In the genomic region with DNA sequence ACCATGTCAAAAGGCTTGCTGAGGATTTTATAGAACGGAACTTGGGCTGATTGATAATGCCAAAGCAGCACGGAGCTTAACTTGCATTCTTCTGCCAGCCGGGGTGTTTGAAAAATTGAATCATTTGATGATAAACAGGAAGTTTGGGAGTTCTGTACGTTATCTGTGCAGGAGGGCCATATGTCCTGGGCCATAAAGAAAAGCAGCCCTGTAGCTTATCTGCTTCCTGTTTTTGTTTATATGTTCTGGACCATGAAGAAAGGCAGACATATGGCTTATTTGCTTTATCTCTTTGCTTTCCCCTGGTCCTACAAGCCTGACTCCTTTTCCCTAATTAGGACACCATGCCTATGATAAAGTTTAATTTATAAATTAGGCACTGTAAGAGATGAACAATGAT, we compare ENCODE assay signal across 17 cellular contexts.
DNase-seq lines count a peak whose midpoint lies in the region; ATAC-seq and TF ChIP-seq lines count a peak whose summit lies in the region.
"Had no signal": no experiment of that assay in that cellular context is flagged by ENCODE, and none has a peak within 500 bp of the region (broad histone marks: within the 10 kb centered on the region; RNA-seq: fewer than 3 reads in every experiment).

No MANE protein-coding gene starts in this region.

- H3K18ac ChIP-seq in mesenchymal stem cell (ENCODE audit: low read depth in 1 of 2, low read length in 2 of 2), result peak overlapping the region in 1 of 2 experiments; percentile 43

- no peak overlapping the region for H3K4me3 ChIP-seq in GM23338
- no peak overlapping the region for H3K4me3 ChIP-seq in KMS-11 (IDR thresholded peaks at IDR 0.05; ENCODE audit: insufficient read depth, low read depth, low read length)
- no peak overlapping the region for H3K4me3 ChIP-seq in mesenchymal stem cell (ENCODE audit: insufficient read depth in 1 of 2, low read depth in 1 of 2, low read length in 2 of 2)
- no peak overlapping the region for H3K4me3 ChIP-seq in upper lobe of right lung
- H3K4me3 ChIP-seq in esophagus squamous epithelium, result no peak overlapping the region
- H3K4me3 ChIP-seq: A549, HAP-1 had no signal

- H3K23ac ChIP-seq in mesenchymal stem cell (ENCODE audit: low read length in 2 of 2), result no peak overlapping the region

- H3K4ac ChIP-seq in mesenchymal stem cell (ENCODE audit: low read depth in 1 of 2, low read length in 2 of 2), result no peak overlapping the region

- intact Hi-C loops in upper lobe of right lung (cut with DNase I), result no loop called here
- intact Hi-C loops in esophagus squamous epithelium (cut with DNase I), result no loop called here

- H4K8ac ChIP-seq in mesenchymal stem cell (ENCODE audit: low read length), result no peak overlapping the region

- DNase-seq in GM23338 (ENCODE audit: low spot score) (no peak), amniotic epithelial cell (ENCODE audit: low read depth) (peak; percentile 30), mesenchymal stem cell (peak; percentile 61), upper lobe of right lung (no peak), hippocampal formation (lab: John Stamatoyannopoulos, UW) (no peak), esophagus squamous epithelium (lab: John Stamatoyannopoulos, UW) (no peak), NCI-H128 (lab: John Stamatoyannopoulos, UW; ENCODE audit: unreplicated experiment) (no peak)
- DNase-seq: EL, NCI-H1417, NCI-H2081 treated with DMSO at 0.1 percent for 48 hours, NCI-H446 treated with DMSO at 0.1 percent for 48 hours, NCI-H526 treated with DMSO at 0.1 percent for 48 hours had no signal

- H2AK5ac ChIP-seq in mesenchymal stem cell (ENCODE audit: low read length, severe bottlenecking), result no peak overlapping the region

- no peak overlapping the region for H3K27ac ChIP-seq in GM23338 (ENCODE audit: low read depth)
- no peak overlapping the region for H3K27ac ChIP-seq in KMS-11
- H3K27ac ChIP-seq in mesenchymal stem cell (ENCODE audit: low read length, poor library complexity, severe bottlenecking), result no peak overlapping the region
- no peak overlapping the region for H3K27ac ChIP-seq in upper lobe of right lung
- no peak overlapping the region for H3K27ac ChIP-seq in esophagus squamous epithelium
- H3K27ac ChIP-seq: A549, RWPE1 had no signal

- H3K36me3 Mint-ChIP-seq in GM23338 (ENCODE audit: low read depth), result peaks cover 3% of the 10 kb centered on the region; the same call in 2 of the 3 replicates

- no peaks in the 10 kb centered on the region for H3K79me1 ChIP-seq in mesenchymal stem cell (replicated peaks; ENCODE audit: low read length, poor library complexity, severe bottlenecking)

- H3K9me3 Mint-ChIP-seq in GM23338, result peaks cover 5% of the 10 kb centered on the region

- no peak overlapping the region for H3K14ac ChIP-seq in mesenchymal stem cell (ENCODE audit: low read length in 2 of 2)

- H3K9ac ChIP-seq in KMS-11 (no peak overlapping the region), mesenchymal stem cell (ENCODE audit: low read length) (no peak overlapping the region)

- H3K4me1 ChIP-seq in GM23338 (ENCODE audit: insufficient read depth) (peaks cover 7% of the 10 kb centered on the region), KMS-11 (ENCODE audit: low read depth, poor library complexity, severe bottlenecking) (peaks cover 12% of the 10 kb centered on the region), mesenchymal stem cell (ENCODE audit: control insufficient read depth, insufficient read depth, low read depth, low read length) (peaks cover 1% of the 10 kb centered on the region), upper lobe of right lung (no peaks in the 10 kb centered on the region), esophagus squamous epithelium (peaks cover 0 to 56% (median 8%) of the 10 kb centered on the region in 3 donors)
- H3K4me1 ChIP-seq: A549, BE2C, HAP-1 had no signal

- WGBS in mesenchymal stem cell, result 14% methylated on average over 4 of the region's 4 CpGs
- 60 to 61% methylated on average over 4 of the region's 4 CpGs for WGBS in esophagus squamous epithelium, 2 donors

- H2BK5ac ChIP-seq in mesenchymal stem cell (ENCODE audit: low read depth, low read length, poor library complexity, severe bottlenecking), result no peak overlapping the region

- H3K9me3 ChIP-seq in mesenchymal stem cell (ENCODE audit: control insufficient read depth, low read length) (peaks cover 7% of the 10 kb centered on the region), upper lobe of right lung (no peaks in the 10 kb centered on the region), esophagus squamous epithelium (no peaks in the 10 kb centered on the region)
- H3K9me3 ChIP-seq: A549, BE2C, HAP-1 had no signal

- 0 out of 2 replicates have a peak overlapping the region, but pooled peaks have one; percentile 18 for H3K4me2 ChIP-seq in GM23338
- peak overlapping the region; percentile 10; the same call in 1 of the 2 replicates for H3K4me2 ChIP-seq in KMS-11
- H3K4me2 ChIP-seq in mesenchymal stem cell (ENCODE audit: low read length, poor library complexity, severe bottlenecking), result no peak overlapping the region
- H3K4me2 ChIP-seq: A549 had no signal

- H3K27me3 ChIP-seq in GM23338 (ENCODE audit: insufficient read depth) (peaks cover 2% of the 10 kb centered on the region; the same call in 1 of the 2 replicates), KMS-11 (ENCODE audit: insufficient read depth, low read depth) (no peaks in the 10 kb centered on the region), mesenchymal stem cell (ENCODE audit: control insufficient read depth in 1 of 2, insufficient read depth in 1 of 2, low read length in 2 of 2) (peaks cover 0 to 26% of the 10 kb centered on the region in 2 experiments), upper lobe of right lung (no peaks in the 10 kb centered on the region), esophagus squamous epithelium (peaks cover 0 to 10% (median 0%) of the 10 kb centered on the region in 4 donors)
- H3K27me3 ChIP-seq: BE2C had no signal

- no peaks in the 10 kb centered on the region for H3K9me2 ChIP-seq in GM23338 (ENCODE audit: insufficient read depth)

- ATAC-seq in GM23338 (no peak), upper lobe of right lung (no peak)
- ATAC-seq: A549 had no signal

- TF ChIP-seq POLR2A in esophagus squamous epithelium (IDR thresholded peaks at IDR 0.05), result no peak

- H4K91ac ChIP-seq in mesenchymal stem cell (ENCODE audit: low read length), result no peak overlapping the region

- H2BK120ac ChIP-seq in mesenchymal stem cell (ENCODE audit: low read depth, low read length), result no peak overlapping the region

- no peak overlapping the region for H2BK15ac ChIP-seq in mesenchymal stem cell (ENCODE audit: low read depth, poor library complexity, severe bottlenecking)

- H3K79me2 ChIP-seq in GM23338 (replicated peaks; ENCODE audit: insufficient read depth), result no peaks in the 10 kb centered on the region
- H3K79me2 ChIP-seq in KMS-11 (ENCODE audit: insufficient read depth, low read depth), result no peaks in the 10 kb centered on the region

- no peak overlapping the region for H3K4me3 Mint-ChIP-seq in GM23338

- peaks cover 2% of the 10 kb centered on the region for H3K27me3 Mint-ChIP-seq in GM23338 (ENCODE audit: insufficient read depth, low read depth, poor library complexity)

- H2BK12ac ChIP-seq in mesenchymal stem cell (ENCODE audit: low read length in 2 of 2), result no peak overlapping the region

- H3K36me3 ChIP-seq in GM23338 (ENCODE audit: insufficient read depth) (no peaks in the 10 kb centered on the region), KMS-11 (ENCODE audit: insufficient read depth) (no peaks in the 10 kb centered on the region), mesenchymal stem cell (ENCODE audit: control insufficient read depth in 1 of 2, insufficient read depth in 2 of 2, low read depth in 1 of 2, low read length in 2 of 2) (no peaks in the 10 kb centered on the region), upper lobe of right lung (no peaks in the 10 kb centered on the region), esophagus squamous epithelium (no peaks in the 10 kb centered on the region)
- H3K36me3 ChIP-seq: BE2C, HAP-1 had no signal

- H3K4me1 Mint-ChIP-seq in GM23338, result peaks cover 7% of the 10 kb centered on the region; the same call in 2 of the 3 replicates

- TF ChIP-seq CTCF in GM23338 (conservative IDR thresholded peaks at IDR 0.05; ENCODE audit: low read depth in 2 of 2) (no peak), KMS-11 (conservative IDR thresholded peaks at IDR 0.05; ENCODE audit: low read depth, low read length) (no peak), upper lobe of right lung (IDR thresholded peaks at IDR 0.05) (no peak), esophagus squamous epithelium (IDR thresholded peaks at IDR 0.05) (no peak)

- H3K27ac Mint-ChIP-seq in GM23338, result no peak overlapping the region

- no peak overlapping the region for H2AFZ ChIP-seq in GM23338
- H2AFZ ChIP-seq in KMS-11 (ENCODE audit: low read depth), result no peak overlapping the region
- no peak overlapping the region for H2AFZ ChIP-seq in mesenchymal stem cell (ENCODE audit: low read depth, low read length)

- no peaks in the 10 kb centered on the region for H3F3A ChIP-seq in GM23338 (replicated peaks; ENCODE audit: low read depth)

- no peaks in the 10 kb centered on the region for H4K20me1 ChIP-seq in GM23338 (replicated peaks; ENCODE audit: insufficient read depth)
- no peaks in the 10 kb centered on the region for H4K20me1 ChIP-seq in KMS-11 (ENCODE audit: insufficient read depth)

TF ChIP-seq in GM23338, 12 proteins besides CTCF, POLR2A, EP300 and RAD21 (continues in another document):
- TF ChIP-seq EZH2 (IDR thresholded peaks at IDR 0.05; ENCODE audit: low read depth, unreplicated experiment) (no peak), ZNF114 (CRISPR knock-in tag; IDR thresholded peaks at IDR 0.05) (no peak), STAT1 (IDR thresholded peaks at IDR 0.05; ENCODE audit: unreplicated experiment) (no peak), ZNF331 (CRISPR knock-in tag; IDR thresholded peaks at IDR 0.05; ENCODE audit: low read depth) (no peak), JUNB (IDR thresholded peaks at IDR 0.05; ENCODE audit: unreplicated experiment) (no peak), NANOG (IDR thresholded peaks at IDR 0.05; ENCODE audit: borderline replicate concordance) (no peak), POLR2AphosphoS5 (IDR thresholded peaks at IDR 0.05; ENCODE audit: low read depth) (no peak), EZH2phosphoT487 (IDR thresholded peaks at IDR 0.05; ENCODE audit: unreplicated experiment) (no peak)
- TF ChIP-seq, protein P1, sequence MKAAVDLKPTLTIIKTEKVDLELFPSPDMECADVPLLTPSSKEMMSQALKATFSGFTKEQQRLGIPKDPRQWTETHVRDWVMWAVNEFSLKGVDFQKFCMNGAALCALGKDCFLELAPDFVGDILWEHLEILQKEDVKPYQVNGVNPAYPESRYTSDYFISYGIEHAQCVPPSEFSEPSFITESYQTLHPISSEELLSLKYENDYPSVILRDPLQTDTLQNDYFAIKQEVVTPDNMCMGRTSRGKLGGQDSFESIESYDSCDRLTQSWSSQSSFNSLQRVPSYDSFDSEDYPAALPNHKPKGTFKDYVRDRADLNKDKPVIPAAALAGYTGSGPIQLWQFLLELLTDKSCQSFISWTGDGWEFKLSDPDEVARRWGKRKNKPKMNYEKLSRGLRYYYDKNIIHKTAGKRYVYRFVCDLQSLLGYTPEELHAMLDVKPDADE (IDR thresholded peaks at IDR 0.05), result no peak

Comparison
In these comparisons a context has a peak if more than half of its experiments do, and no peak if none do; other contexts are left out.
1. DNase-seq: peak in amniotic epithelial cell (single experiment) and mesenchymal stem cell (single experiment); none in GM23338 (single experiment), upper lobe of right lung (single experiment), hippocampal formation (0 of 2), esophagus squamous epithelium (single experiment) and NCI-H128 (single experiment).